Comparison of ENCODE assay signal across 13 cellular contexts in genomic region chr7:137538361-137538762, GRCh38.
DNase-seq lines count a peak whose midpoint lies in the region; ATAC-seq and TF ChIP-seq lines count a peak whose summit lies in the region.
"Had no signal": no experiment of that assay in that cellular context is flagged by ENCODE, and none has a peak within 500 bp of the region (broad histone marks: within the 10 kb centered on the region; RNA-seq: fewer than 3 reads in every experiment).

No MANE protein-coding gene starts in this region.

- no peaks in the 10 kb centered on the region for H3K36me3 ChIP-seq in SJSA1
- no peaks in the 10 kb centered on the region for H3K36me3 ChIP-seq in tibial artery

- H3K4me3 ChIP-seq in SJSA1 (no peak overlapping the region), skeletal muscle cell (ENCODE audit: low read depth, low read length) (no peak overlapping the region), tibial artery (no peak overlapping the region)
- H3K4me3 ChIP-seq: body of pancreas had no signal

- H3K4me1 ChIP-seq in SJSA1 (replicated peaks): peaks cover 35% of the 10 kb centered on the region
- no peaks in the 10 kb centered on the region for H3K4me1 ChIP-seq in tibial artery
- H3K4me1 ChIP-seq: body of pancreas had no signal

- H3K27me3 ChIP-seq in SJSA1 (replicated peaks): no peaks in the 10 kb centered on the region
- no peaks in the 10 kb centered on the region for H3K27me3 ChIP-seq in tibial artery
- H3K27me3 ChIP-seq: body of pancreas had no signal

- DNase-seq in ELR (ENCODE audit: low read depth): peak; percentile 85
- DNase-seq in SJSA1 (ENCODE audit: low read depth in 1 of 2, low spot score in 2 of 2): peak; percentile 56 to 81
- peak; percentile 21 for DNase-seq in fibroblast of gingiva (ENCODE audit: low read depth)
- DNase-seq in skeletal muscle cell (ENCODE audit: low read depth): peak; percentile 55
- no peak for DNase-seq in omental fat pad (ENCODE audit: low spot score)
- no peak for DNase-seq in tibial artery
- DNase-seq in SKM-1 (lab: John Stamatoyannopoulos, UW; ENCODE audit: unreplicated experiment): no peak
- DNase-seq: activated CD4-positive, alpha-beta T cell treated with anti-CD3 and anti-CD28 coated beads for 48 hours; body of pancreas; CD4-positive, alpha-beta memory T cell; midbrain; NCI-H2171 had no signal

- no peaks in the 10 kb centered on the region for H3K9me3 ChIP-seq in SJSA1 (replicated peaks)
- H3K9me3 ChIP-seq in tibial artery: no peaks in the 10 kb centered on the region
- H3K9me3 ChIP-seq: body of pancreas had no signal

- intact Hi-C loops in tibial artery (cut with DNase I; ENCODE audit: low total_unique reads): no loop called here

- H3K27ac ChIP-seq in SJSA1: peak overlapping the region; percentile 87
- no peak overlapping the region for H3K27ac ChIP-seq in tibial artery
- H3K27ac ChIP-seq: body of pancreas had no signal

- ATAC-seq in omental fat pad (ENCODE audit: low FRiP score) (no peak), GM21390 (IDR thresholded peaks at IDR 0.05; ENCODE audit: unreplicated experiment) (no peak)
- ATAC-seq: body of pancreas had no signal

- TF ChIP-seq CTCF in omental fat pad (IDR thresholded peaks at IDR 0.05) (no peak), tibial artery (IDR thresholded peaks at IDR 0.05) (no peak)

Comparison
In these comparisons a context has a peak if more than half of its experiments do, and no peak if none do; other contexts are left out.
1. DNase-seq: peak in ELR (single experiment), SJSA1 (2 of 2), fibroblast of gingiva (single experiment) and skeletal muscle cell (single experiment); none in omental fat pad (single experiment), tibial artery (0 of 2) and SKM-1 (single experiment).